ENCODE assay signal across 8 cellular contexts in the genomic region with DNA sequence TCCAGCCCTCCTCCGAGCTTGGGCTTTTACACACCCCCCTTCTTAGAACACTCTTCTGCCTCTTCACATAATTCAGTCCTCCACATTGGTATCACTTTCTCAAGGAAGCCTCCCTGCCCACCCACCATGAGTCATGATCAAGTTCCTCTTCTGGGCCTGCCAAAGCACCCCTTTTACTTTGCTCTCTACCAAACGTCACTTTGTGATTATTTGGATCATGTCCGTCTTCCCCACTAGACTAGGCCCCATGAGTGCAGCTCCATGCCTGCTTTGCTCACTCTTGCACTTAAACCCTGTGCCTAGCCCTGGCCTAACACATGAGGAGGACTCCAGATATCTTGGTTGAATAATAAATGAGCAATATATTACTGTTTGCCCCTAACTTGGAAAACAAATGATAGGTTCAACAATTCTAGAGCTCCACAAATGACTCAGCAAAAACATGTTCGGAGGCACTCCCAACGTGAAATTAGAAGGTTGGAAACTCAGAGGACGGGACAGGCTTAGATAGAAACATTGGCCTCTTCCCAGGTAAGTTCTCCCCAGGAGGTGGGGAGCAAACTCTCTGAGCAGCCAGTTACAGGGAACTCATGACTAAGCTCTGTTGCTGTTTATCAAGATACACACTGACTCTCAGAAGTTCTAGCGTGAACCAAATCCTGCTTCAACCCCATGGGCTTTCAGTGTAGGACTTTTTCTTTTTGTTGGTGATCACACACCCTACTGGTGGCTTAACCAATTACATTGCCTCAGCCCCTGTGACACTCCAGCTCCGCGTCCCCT. TPM values are rescaled to one million over a fixed set of nuclear protein-coding genes. Genes with fewer than 3 reads are reported as not detected.
DNase-seq lines count a peak whose midpoint lies in the region; ATAC-seq and TF ChIP-seq lines count a peak whose summit lies in the region.

No MANE protein-coding gene starts in this region.

- peaks cover 10% of the 10 kb centered on the region for H3K4me1 ChIP-seq in HUES64 (ENCODE audit: insufficient read depth, low read length)

- H3K27ac ChIP-seq in HUES64 (ENCODE audit: low read depth, low read length), result 0 out of 2 replicates have a peak overlapping the region, but pooled peaks have one; percentile 17

- H3K27me3 ChIP-seq in HUES64 (ENCODE audit: insufficient read depth, low read length), result no peaks in the 10 kb centered on the region

- no peak for ATAC-seq in HG02623 (IDR thresholded peaks at IDR 0.05; ENCODE audit: unreplicated experiment)

- no peaks in the 10 kb centered on the region for H3K9me3 ChIP-seq in HUES64 (ENCODE audit: insufficient read depth, low read depth, low read length)

- in situ Hi-C loops in SK-MEL-5 (cut with HindIII; ENCODE audit: low pct_unique_long_range_greater_than_20kb, low sequenced_read_pairs), result no loop called here

- 67% methylated on average over 9 of the region's 9 CpGs for WGBS in HUES64

- peak; percentile 66 for TF ChIP-seq CTCF in cardiac fibroblast (IDR thresholded peaks at IDR 0.05; ENCODE audit: low read depth, low read length)

- H3K4me3 ChIP-seq in HUES64 (ENCODE audit: low read length), result no peak overlapping the region
- H3K4me3 ChIP-seq in cardiac fibroblast (replicated peaks in 1 of 2; ENCODE audit: low read depth in 2 of 2, low read length in 2 of 2), result no peak overlapping the region

- peak; percentile 11 to 19 for DNase-seq in activated CD4-positive, alpha-beta T cell treated with anti-CD3 and anti-CD28 coated beads for 24 hours (ENCODE audit: low read depth in 2 of 2)
- DNase-seq in activated CD4-positive, alpha-beta T cell treated with anti-CD3 and anti-CD28 coated beads for 4 hours, result no peak
- peak; percentile 84 for DNase-seq in SK-MEL-5 (ENCODE audit: low read depth, low spot score)
- peak; percentile 92 to 94 for DNase-seq in cardiac fibroblast (ENCODE audit: low read depth in 2 of 2)
- DNase-seq in kidney tubule cell (ENCODE audit: low spot score), result peak; percentile 89
- DNase-seq in stimulated activated CD4-positive, alpha-beta T cell treated with anti-CD3 and anti-CD28 coated beads, Interleukin-4, amount 100 ng/mL, for 4 hours, result peak; percentile 7 to 27

- peak overlapping the region; percentile 33 for H3K9ac ChIP-seq in HUES64 (ENCODE audit: low read depth, low read length)

- H3K36me3 ChIP-seq in HUES64 (ENCODE audit: insufficient read depth, low read length), result no peaks in the 10 kb centered on the region

RNA-seq across cellular contexts. Expression of a gene that starts 28.3 kb away (rescaled TPM):
- polyA plus RNA-seq in HUES64 (2013, experiment 1 of 2), result not detected
- not detected for polyA plus RNA-seq in HUES64 (2013, experiment 2 of 2)
- total RNA-seq in SK-MEL-5 (2014; rRNA removed; shearing (Covaris generic)), result not detected in 2 replicates
- not detected in 2 replicates for polyA plus RNA-seq in SK-MEL-5 (2015; cell fraction: cytosol; rRNA removed)
- polyA plus RNA-seq in SK-MEL-5 (2015; cell fraction: nucleus; rRNA removed), result not detected in 2 replicates

RNA-seq across cellular contexts. Expression of a gene that starts 35.3 kb away (rescaled TPM):
- polyA plus RNA-seq in HUES64 (2013, experiment 1 of 2), result 38.0 TPM
- polyA plus RNA-seq in HUES64 (2013, experiment 2 of 2), result 42.8 TPM
- total RNA-seq in SK-MEL-5 (2014; rRNA removed; shearing (Covaris generic)), result 24.3 and 26.7 TPM in 2 replicates
- polyA plus RNA-seq in SK-MEL-5 (2015; cell fraction: cytosol; rRNA removed), result 27.2 and 33.7 TPM in 2 replicates
- polyA plus RNA-seq in SK-MEL-5 (2015; cell fraction: nucleus; rRNA removed), result 84.7 and 109 TPM in 2 replicates

RNA-seq across cellular contexts. Expression of a gene that starts 51.0 kb away (rescaled TPM):
- 3.1 TPM for polyA plus RNA-seq in HUES64 (2013, experiment 1 of 2)
- polyA plus RNA-seq in HUES64 (2013, experiment 2 of 2), result 4.0 TPM
- total RNA-seq in SK-MEL-5 (2014; rRNA removed; shearing (Covaris generic)), result 0.42 TPM in 1 of 2 replicates, not detected in the other
- polyA plus RNA-seq in SK-MEL-5 (2015; cell fraction: cytosol; rRNA removed), result 0.80 TPM in 1 of 2 replicates, not detected in the other
- 1.6 and 5.4 TPM in 2 replicates for polyA plus RNA-seq in SK-MEL-5 (2015; cell fraction: nucleus; rRNA removed)

RNA-seq across cellular contexts. Expression of a gene that starts 51.5 kb away (rescaled TPM):
- polyA plus RNA-seq in HUES64 (2013, experiment 1 of 2), result 9.1 TPM
- 8.1 TPM for polyA plus RNA-seq in HUES64 (2013, experiment 2 of 2)
- 6.2 and 7.2 TPM in 2 replicates for total RNA-seq in SK-MEL-5 (2014; rRNA removed; shearing (Covaris generic))
- 11.9 and 12.8 TPM in 2 replicates for polyA plus RNA-seq in SK-MEL-5 (2015; cell fraction: cytosol; rRNA removed)
- 7.8 and 9.6 TPM in 2 replicates for polyA plus RNA-seq in SK-MEL-5 (2015; cell fraction: nucleus; rRNA removed)

Comparison
In these comparisons a context has a peak if more than half of its experiments do, and no peak if none do; other contexts are left out.
1. DNase-seq: peak in activated CD4-positive, alpha-beta T cell treated with anti-CD3 and anti-CD28 coated beads for 24 hours (2 of 2), SK-MEL-5 (single experiment), cardiac fibroblast (2 of 2), kidney tubule cell (single experiment) and stimulated activated CD4-positive, alpha-beta T cell treated with anti-CD3 and anti-CD28 coated beads, Interleukin-4, amount 100 ng/mL, for 4 hours (2 of 2); none in activated CD4-positive, alpha-beta T cell treated with anti-CD3 and anti-CD28 coated beads for 4 hours (0 of 2).